Comparison of ENCODE assay signal across 8 cellular contexts in genomic region chr14:94180655-94181271, GRCh38. TPM values are rescaled to one million over a fixed set of nuclear protein-coding genes. Genes with fewer than 3 reads are reported as not detected.
DNase-seq lines count a peak whose midpoint lies in the region; ATAC-seq, FAIRE-seq and TF ChIP-seq lines count a peak whose summit lies in the region.

No MANE protein-coding gene starts in this region.

- peak; percentile 67 for ATAC-seq in HG03196 (IDR thresholded peaks at IDR 0.05; ENCODE audit: unreplicated experiment)
- ATAC-seq in body of pancreas: peak; percentile 65

- H3K4me1 ChIP-seq in BLaER1 treated with 17β-estradiol and CSF1 and Interleukin-3, amounts not matched to agents 10 nM and 100 nM: peaks cover 0 to 8% (median 0%) of the 10 kb centered on the region in 10 experiments; a peak in 2 of 20 replicates
- H3K4me1 ChIP-seq in body of pancreas: peaks cover under 1% of the 10 kb centered on the region
- peaks cover 3% of the 10 kb centered on the region for H3K4me1 ChIP-seq in testis

- peak overlapping the region in 10 of 11 experiments; percentile 19 to 78 (median 33); a peak in 15 of 22 replicates for H3K4me2 ChIP-seq in BLaER1 treated with 17β-estradiol and CSF1 and Interleukin-3, amounts not matched to agents 10 nM and 100 nM

- TF ChIP-seq POLR2A in GM12892 (IDR thresholded peaks at IDR 0.05; ENCODE audit: low read depth, low read length) (no peak), body of pancreas (IDR thresholded peaks at IDR 0.05) (no peak), testis (IDR thresholded peaks at IDR 0.05) (no peak)

- peaks cover 0 to 13% (median 0%) of the 10 kb centered on the region in 11 experiments; a peak in 4 of 22 replicates for H4K20me1 ChIP-seq in BLaER1 treated with 17β-estradiol and CSF1 and Interleukin-3, amounts not matched to agents 10 nM and 100 nM

- peak; percentile 83 for FAIRE-seq in GM12892 (lab: Jason Lieb, UNC)

- no peaks in the 10 kb centered on the region for H3K36me3 ChIP-seq in BLaER1 treated with 17β-estradiol and CSF1 and Interleukin-3, amounts not matched to agents 10 nM and 100 nM
- H3K36me3 ChIP-seq in body of pancreas (replicated peaks in 1 of 2; ENCODE audit: insufficient read depth in 1 of 2, low read depth in 2 of 2) (no peaks in the 10 kb centered on the region), testis (ENCODE audit: low read depth, missing control alignments) (no peaks in the 10 kb centered on the region)

- peak overlapping the region in 3 of 10 experiments; percentile 27 to 28 (median 27); a peak in 4 of 20 replicates for H3K4me3 ChIP-seq in BLaER1 treated with 17β-estradiol and CSF1 and Interleukin-3, amounts not matched to agents 10 nM and 100 nM
- H3K4me3 ChIP-seq in body of pancreas: no peak overlapping the region
- no peak overlapping the region for H3K4me3 ChIP-seq in testis

- peak overlapping the region in 2 of 11 experiments; percentile 21 to 30; a peak in 2 of 22 replicates for H3K27ac ChIP-seq in BLaER1 treated with 17β-estradiol and CSF1 and Interleukin-3, amounts not matched to agents 10 nM and 100 nM
- H3K27ac ChIP-seq in body of pancreas (no peak overlapping the region), testis (peak overlapping the region in 1 of 2 donors; percentile 26)

- 3 to 11% methylated on average over 4 of the region's 4 CpGs for WGBS in body of pancreas, 2 donors
- WGBS in testis, 2 donors: 18 to 33% methylated on average over 4 of the region's 4 CpGs

- DNase-seq in GM12892 (ENCODE audit: insufficient read length) (no peak), NCI-H82 treated with DMSO at 0.1 percent for 48 hours (lab: John Stamatoyannopoulos, UW; ENCODE audit: unreplicated experiment) (peak; percentile 46), body of pancreas (no peak), inferior parietal cortex (ENCODE audit: extremely low spot score) (peak; percentile 81), testis (no peak), ecto neural progenitor cell (ENCODE audit: low spot score) (no peak)

- peak overlapping the region in 4 of 11 experiments; percentile 36 to 54 (median 46); a peak in 9 of 22 replicates for H3K9ac ChIP-seq in BLaER1 treated with 17β-estradiol and CSF1 and Interleukin-3, amounts not matched to agents 10 nM and 100 nM

- H3K27me3 ChIP-seq in BLaER1 treated with 17β-estradiol and CSF1 and Interleukin-3, amounts not matched to agents 10 nM and 100 nM: peaks cover 23 to 37% (median 24%) of the 10 kb centered on the region in 11 experiments
- H3K27me3 ChIP-seq in body of pancreas (peaks cover 0 to 3% of the 10 kb centered on the region in 2 donors), testis (no peaks in the 10 kb centered on the region)

- intact Hi-C loops in body of pancreas (cut with DNase I): no loop called here
- intact Hi-C loops in testis (cut with DNase I; ENCODE audit: low total_unique reads): no loop called here

- H3K9me3 ChIP-seq in BLaER1 treated with 17β-estradiol and CSF1 and Interleukin-3, amounts not matched to agents 10 nM and 100 nM (replicated peaks in 1 of 11): no peaks in the 10 kb centered on the region
- H3K9me3 ChIP-seq in body of pancreas (no peaks in the 10 kb centered on the region), testis (no peaks in the 10 kb centered on the region)

- TF ChIP-seq CTCF in body of pancreas (IDR thresholded peaks at IDR 0.05) (peak; percentile 32 to 67 (median 60)), testis (IDR thresholded peaks at IDR 0.05) (peak in 2 of 3 experiments; percentile 40 to 65)

RNA-seq across cellular contexts. Expression of gene PPP4R4, which starts 6.6 kb away (rescaled TPM):
- polyA plus RNA-seq in GM12892 (2012; ENCODE audit: missing spikeins): 0.28 TPM
- total RNA-seq in body of pancreas: 1 to 10 TPM; 1.3 to 2.6 TPM
- total RNA-seq in testis: 10 to 100 TPM; 24.3 to 26.7 TPM
- polyA plus RNA-seq in testis (ENCODE audit: insufficient read depth, low read depth, low replicate concordance): 15.8 TPM

RNA-seq across cellular contexts. Expression of gene IFI27L2, which starts 51.4 kb away (rescaled TPM):
- 150 TPM for polyA plus RNA-seq in GM12892 (2012; ENCODE audit: missing spikeins)
- 10 to 100 TPM; 12.7 to 66.3 TPM for total RNA-seq in body of pancreas
- total RNA-seq in testis: 100 to 1,000 TPM; 182 to 187 TPM
- polyA plus RNA-seq in testis (ENCODE audit: insufficient read depth, low read depth, low replicate concordance): 71.8 TPM

Comparison
In these comparisons a context has a peak if more than half of its experiments do, and no peak if none do; other contexts are left out.
1. DNase-seq: peak in NCI-H82 treated with DMSO at 0.1 percent for 48 hours (single experiment) and inferior parietal cortex (single experiment); none in GM12892 (single experiment), body of pancreas (0 of 4), testis (single experiment) and ecto neural progenitor cell (single experiment).
2. RNA of gene PPP4R4, which starts 6.6 kb away (total RNA-seq): 24.3 to 26.7 TPM in testis; 1.3 to 2.6 TPM in body of pancreas; every median in the first group is over 4 times any median in the second.